9 cellular contexts compared by ENCODE assay signal in genomic region chr17:7218774-7219173, GRCh38. TPM values are rescaled to one million over a fixed set of nuclear protein-coding genes. Genes with fewer than 3 reads are reported as not detected.
DNase-seq lines count a peak whose midpoint lies in the region; ATAC-seq and TF ChIP-seq lines count a peak whose summit lies in the region.
"Had no signal": no experiment of that assay in that cellular context is flagged by ENCODE, and none has a peak within 500 bp of the region (broad histone marks: within the 10 kb centered on the region; RNA-seq: fewer than 3 reads in every experiment).

No MANE protein-coding gene starts in this region.

- no peak for TF ChIP-seq EP300 in tibial nerve (IDR thresholded peaks at IDR 0.05)

- H3K9me3 Mint-ChIP-seq in activated naive CD4-positive, alpha-beta T cell treated with anti-CD3 and anti-CD28 coated beads, Interleukin-2, amount 50 U/mL, for 24 hours, result no peaks in the 10 kb centered on the region

- ATAC-seq in HG02884 (IDR thresholded peaks at IDR 0.05; ENCODE audit: unreplicated experiment) (no peak), HG03378 (IDR thresholded peaks at IDR 0.05; ENCODE audit: unreplicated experiment) (no peak)

- no peak overlapping the region for H2BK15ac ChIP-seq in mesendoderm (replicated peaks; ENCODE audit: low read depth)

- H2BK5ac ChIP-seq in mesendoderm (ENCODE audit: low read length), result no peak overlapping the region

- H3K27me3 ChIP-seq in adipocyte (replicated peaks; ENCODE audit: control insufficient read depth, insufficient read depth, low read length) (no peaks in the 10 kb centered on the region), mesendoderm (ENCODE audit: insufficient read depth, low read length, poor library complexity) (no peaks in the 10 kb centered on the region), tibial nerve (no peaks in the 10 kb centered on the region)

- H4K8ac ChIP-seq in mesendoderm (ENCODE audit: low read depth, low read length), result no peak overlapping the region

- H3K79me1 ChIP-seq in mesendoderm (ENCODE audit: low read length), result peaks cover 5% of the 10 kb centered on the region

- H3K4me3 Mint-ChIP-seq in activated naive CD4-positive, alpha-beta T cell treated with anti-CD3 and anti-CD28 coated beads, Interleukin-2, amount 50 U/mL, for 24 hours, result peak overlapping the region; percentile 92

- H3K4me3 ChIP-seq in adipocyte (ENCODE audit: low read length), result no peak overlapping the region
- H3K4me3 ChIP-seq in mesendoderm (ENCODE audit: low read length), result no peak overlapping the region
- no peak overlapping the region for H3K4me3 ChIP-seq in tibial nerve

- peaks cover 69% of the 10 kb centered on the region for H3K4me1 Mint-ChIP-seq in activated naive CD4-positive, alpha-beta T cell treated with anti-CD3 and anti-CD28 coated beads, Interleukin-2, amount 50 U/mL, for 24 hours

- H3K4me2 ChIP-seq in mesendoderm (ENCODE audit: low read length), result no peak overlapping the region

- H3K9ac ChIP-seq in adipocyte (ENCODE audit: low read length) (peak overlapping the region; percentile 98), mesendoderm (ENCODE audit: low read length) (peak overlapping the region; percentile 7)

- H3K36me3 Mint-ChIP-seq in activated naive CD4-positive, alpha-beta T cell treated with anti-CD3 and anti-CD28 coated beads, Interleukin-2, amount 50 U/mL, for 24 hours, result peaks cover 2% of the 10 kb centered on the region

- no peak overlapping the region for H4K5ac ChIP-seq in mesendoderm (ENCODE audit: low read length)

- H3K9me3 ChIP-seq in adipocyte (ENCODE audit: control insufficient read depth, low read length), result no peaks in the 10 kb centered on the region
- no peaks in the 10 kb centered on the region for H3K9me3 ChIP-seq in tibial nerve

- no peak overlapping the region for H3K23ac ChIP-seq in mesendoderm (ENCODE audit: low read length)

- WGBS in mesendoderm (ENCODE audit: extremely low coverage, insufficient coverage, low lambda C conversion rate), result no CpG with 5 or more reads among the region's 5 CpGs
- WGBS in tibial nerve, 2 donors, result 62 to 70% methylated on average over 5 of the region's 5 CpGs

- no peak overlapping the region for H3K18ac ChIP-seq in mesendoderm (ENCODE audit: low read length)

- peak overlapping the region; percentile 92 for H3K27ac Mint-ChIP-seq in activated naive CD4-positive, alpha-beta T cell treated with anti-CD3 and anti-CD28 coated beads, Interleukin-2, amount 50 U/mL, for 24 hours

- DNase-seq in activated naive CD4-positive, alpha-beta T cell (lab: John Stamatoyannopoulos, UW), result no peak
- DNase-seq in adipocyte (ENCODE audit: low read depth) (no peak), mesendoderm (no peak), tibial nerve (ENCODE audit: low spot score in 2 of 2) (no peak), GM20000 (ENCODE audit: low spot score) (no peak)
- DNase-seq: aorta had no signal

- no peak overlapping the region for H3K4ac ChIP-seq in mesendoderm (ENCODE audit: low read depth, low read length)

- H3K27me3 Mint-ChIP-seq in activated naive CD4-positive, alpha-beta T cell treated with anti-CD3 and anti-CD28 coated beads, Interleukin-2, amount 50 U/mL, for 24 hours, result no peaks in the 10 kb centered on the region

- peak overlapping the region; percentile 58 for H3K56ac ChIP-seq in mesendoderm (ENCODE audit: low read length)

- peaks cover 22% of the 10 kb centered on the region for H3K36me3 ChIP-seq in adipocyte (ENCODE audit: control insufficient read depth, insufficient read depth, low read length, severe bottlenecking)
- peaks cover 6% of the 10 kb centered on the region for H3K36me3 ChIP-seq in mesendoderm (ENCODE audit: control insufficient read depth, insufficient read depth, low read length)
- H3K36me3 ChIP-seq in tibial nerve, result peaks cover 3 to 22% (median 3%) of the 10 kb centered on the region in 3 donors

- no peak for TF ChIP-seq CTCF in tibial nerve (IDR thresholded peaks at IDR 0.05)
- no peak for TF ChIP-seq CTCF in GM20000 (IDR thresholded peaks at IDR 0.05; ENCODE audit: extremely low read depth, missing control alignments)

- no peak overlapping the region for H2BK120ac ChIP-seq in mesendoderm (ENCODE audit: low read depth, low read length)

- H2AK5ac ChIP-seq in mesendoderm (ENCODE audit: low read length), result no peak overlapping the region

- peaks cover 7% of the 10 kb centered on the region for H3K79me2 ChIP-seq in mesendoderm (ENCODE audit: control insufficient read depth, insufficient read depth, low read length)

- H3K27ac ChIP-seq in mesendoderm (ENCODE audit: low read depth, low read length) (no peak overlapping the region), tibial nerve (peak overlapping the region; percentile 81 to 98 (median 96))

- H3K4me1 ChIP-seq in adipocyte (ENCODE audit: control insufficient read depth, insufficient read depth, low read length) (peaks cover 70% of the 10 kb centered on the region), mesendoderm (ENCODE audit: control insufficient read depth, low read depth, low read length) (peaks cover 14% of the 10 kb centered on the region), tibial nerve (peaks cover 0 to 78% (median 43%) of the 10 kb centered on the region in 4 donors)

- TF ChIP-seq POLR2A in tibial nerve (IDR thresholded peaks at IDR 0.05), result no peak

RNA-seq across cellular contexts. Expression of gene DLG4, which starts 0.9 kb away (rescaled TPM):
- polyA plus RNA-seq in mesendoderm (2013, experiment 1 of 2), result 15.9 TPM
- polyA plus RNA-seq in mesendoderm (2013, experiment 2 of 2), result 14.2 TPM
- total RNA-seq in tibial nerve, result 10 to 100 TPM in 3 of 4 donors, 1 to 10 TPM in 1; 7.3 to 22.8 (median 16.1) TPM

RNA-seq across cellular contexts. Expression of gene ACADVL, which starts 1.0 kb away (rescaled TPM):
- 129 TPM for polyA plus RNA-seq in mesendoderm (2013, experiment 1 of 2)
- 129 TPM for polyA plus RNA-seq in mesendoderm (2013, experiment 2 of 2)
- 100 to 1,000 TPM; 565 to 850 (median 599) TPM for total RNA-seq in tibial nerve

RNA-seq across cellular contexts. Expression of gene DVL2, which starts 15.5 kb away (rescaled TPM):
- polyA plus RNA-seq in mesendoderm (2013, experiment 1 of 2), result 25.9 TPM
- polyA plus RNA-seq in mesendoderm (2013, experiment 2 of 2), result 25.1 TPM
- 10 to 100 TPM; 41.4 to 51.2 (median 46.7) TPM for total RNA-seq in tibial nerve

RNA-seq across cellular contexts. Expression of gene PHF23, which starts 20.5 kb away (rescaled TPM):
- polyA plus RNA-seq in mesendoderm (2013, experiment 1 of 2), result 80.4 TPM
- polyA plus RNA-seq in mesendoderm (2013, experiment 2 of 2), result 80.7 TPM
- 10 to 100 TPM; 20.3 to 29.7 (median 23.3) TPM for total RNA-seq in tibial nerve

RNA-seq across cellular contexts. Expression of gene GABARAP, which starts 23.5 kb away (rescaled TPM):
- polyA plus RNA-seq in mesendoderm (2013, experiment 1 of 2), result 386 TPM
- polyA plus RNA-seq in mesendoderm (2013, experiment 2 of 2), result 384 TPM
- 100 to 1,000 TPM; 402 to 515 (median 456) TPM for total RNA-seq in tibial nerve
